ENCODE assay signal across 1 cellular context in genomic region chr1:156578006-156578405, GRCh38.
TF ChIP-seq lines count a peak whose summit lies in the region.

No MANE protein-coding gene starts in this region.

TF ChIP-seq in HepG2, 621 proteins besides CTCF, POLR2A, EP300 and RAD21:
- TF ChIP-seq CC2D1A (CRISPR knock-in tag; IDR thresholded peaks at IDR 0.05), result no peak
- no peak for TF ChIP-seq ZNF800 (CRISPR knock-in tag; IDR thresholded peaks at IDR 0.05)
- TF ChIP-seq, protein P1, sequence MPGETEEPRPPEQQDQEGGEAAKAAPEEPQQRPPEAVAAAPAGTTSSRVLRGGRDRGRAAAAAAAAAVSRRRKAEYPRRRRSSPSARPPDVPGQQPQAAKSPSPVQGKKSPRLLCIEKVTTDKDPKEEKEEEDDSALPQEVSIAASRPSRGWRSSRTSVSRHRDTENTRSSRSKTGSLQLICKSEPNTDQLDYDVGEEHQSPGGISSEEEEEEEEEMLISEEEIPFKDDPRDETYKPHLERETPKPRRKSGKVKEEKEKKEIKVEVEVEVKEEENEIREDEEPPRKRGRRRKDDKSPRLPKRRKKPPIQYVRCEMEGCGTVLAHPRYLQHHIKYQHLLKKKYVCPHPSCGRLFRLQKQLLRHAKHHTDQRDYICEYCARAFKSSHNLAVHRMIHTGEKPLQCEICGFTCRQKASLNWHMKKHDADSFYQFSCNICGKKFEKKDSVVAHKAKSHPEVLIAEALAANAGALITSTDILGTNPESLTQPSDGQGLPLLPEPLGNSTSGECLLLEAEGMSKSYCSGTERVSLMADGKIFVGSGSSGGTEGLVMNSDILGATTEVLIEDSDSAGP (CRISPR knock-in tag; IDR thresholded peaks at IDR 0.05; ENCODE audit: borderline replicate concordance), result no peak
- TF ChIP-seq ZNF839 (CRISPR knock-in tag; IDR thresholded peaks at IDR 0.05; ENCODE audit: borderline replicate concordance), result no peak
- TF ChIP-seq KDM1A (CRISPR knock-in tag; IDR thresholded peaks at IDR 0.05), result no peak
- TF ChIP-seq ZNF557 (CRISPR knock-in tag; IDR thresholded peaks at IDR 0.05), result no peak
- no peak for TF ChIP-seq ZNF883 (CRISPR knock-in tag; IDR thresholded peaks at IDR 0.05; ENCODE audit: not compliant biosample characterization)
- TF ChIP-seq CHD2 (IDR thresholded peaks at IDR 0.05; ENCODE audit: low read depth, low read length), result no peak
- TF ChIP-seq EHMT2 (IDR thresholded peaks at IDR 0.05; ENCODE audit: borderline replicate concordance, low read depth, low read length), result no peak
- TF ChIP-seq DPF2 (CRISPR knock-in tag; IDR thresholded peaks at IDR 0.05; ENCODE audit: borderline replicate concordance, low read depth), result no peak
- no peak for TF ChIP-seq MTF2 (CRISPR knock-in tag; IDR thresholded peaks at IDR 0.05; ENCODE audit: borderline replicate concordance)
- TF ChIP-seq ZNF569 (CRISPR knock-in tag; IDR thresholded peaks at IDR 0.05; ENCODE audit: borderline replicate concordance), result no peak
- no peak for TF ChIP-seq LRRFIP1 (CRISPR knock-in tag; conservative IDR thresholded peaks at IDR 0.05)
- TF ChIP-seq ZNF772 (CRISPR knock-in tag; IDR thresholded peaks at IDR 0.05), result no peak
- TF ChIP-seq U2AF1 (optimal IDR thresholded peaks at IDR 0.05; ENCODE audit: low read depth, low read length), result no peak
- no peak for TF ChIP-seq THAP8 (CRISPR knock-in tag; IDR thresholded peaks at IDR 0.05; ENCODE audit: borderline replicate concordance)
- TF ChIP-seq, protein P2, sequence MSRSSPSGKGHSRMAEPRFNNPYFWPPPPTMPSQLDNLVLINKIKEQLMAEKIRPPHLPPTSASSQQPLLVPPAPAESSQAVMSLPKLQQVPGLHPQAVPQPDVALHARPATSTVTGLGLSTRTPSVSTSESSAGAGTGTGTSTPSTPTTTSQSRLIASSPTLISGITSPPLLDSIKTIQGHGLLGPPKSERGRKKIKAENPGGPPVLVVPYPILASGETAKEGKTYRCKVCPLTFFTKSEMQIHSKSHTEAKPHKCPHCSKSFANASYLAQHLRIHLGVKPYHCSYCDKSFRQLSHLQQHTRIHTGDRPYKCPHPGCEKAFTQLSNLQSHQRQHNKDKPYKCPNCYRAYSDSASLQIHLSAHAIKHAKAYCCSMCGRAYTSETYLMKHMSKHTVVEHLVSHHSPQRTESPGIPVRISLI (CRISPR knock-in tag; IDR thresholded peaks at IDR 0.05; ENCODE audit: borderline replicate concordance), result no peak
